ENCODE assay signal across 20 cellular contexts in genomic region chr9:106590759-106591505, GRCh38.
"Had no signal": no experiment of that assay in that cellular context is flagged by ENCODE, and none has a peak within 500 bp of the region (broad histone marks: within the 10 kb centered on the region; RNA-seq: fewer than 3 reads in every experiment).

No MANE protein-coding gene starts in this region.

- H3K27ac Mint-ChIP-seq: activated naive CD8-positive, alpha-beta T cell treated with anti-CD3 and anti-CD28 coated beads for 36 hours; endodermal cell; mesothelial cell of epicardium; naive thymus-derived CD8-positive, alpha-beta T cell; WTC11 had no signal

- H3K4me3 ChIP-seq: cardiac muscle cell, heart right ventricle, lower lobe of right lung, ovary, prostate gland, right atrium auricular region had no signal

- H3K36me3 Mint-ChIP-seq: activated naive CD8-positive, alpha-beta T cell treated with anti-CD3 and anti-CD28 coated beads for 36 hours; mesothelial cell of epicardium; naive thymus-derived CD8-positive, alpha-beta T cell; WTC11 had no signal

- H3K4me3 Mint-ChIP-seq: activated naive CD8-positive, alpha-beta T cell treated with anti-CD3 and anti-CD28 coated beads for 36 hours; endodermal cell; mesothelial cell of epicardium; naive thymus-derived CD8-positive, alpha-beta T cell; WTC11 had no signal

- H3K36me3 ChIP-seq: cardiac muscle cell, heart right ventricle, lower lobe of right lung, ovary, prostate gland, right atrium auricular region had no signal

- H3K4me1 ChIP-seq: lower lobe of right lung, prostate gland, right atrium auricular region had no signal

- H3K27me3 Mint-ChIP-seq: activated naive CD8-positive, alpha-beta T cell treated with anti-CD3 and anti-CD28 coated beads for 36 hours; naive thymus-derived CD8-positive, alpha-beta T cell had no signal

- H3K27ac ChIP-seq: cardiac muscle cell, heart right ventricle, lower lobe of right lung, ovary, prostate gland, right atrium auricular region had no signal

- H3K4me1 Mint-ChIP-seq: activated naive CD8-positive, alpha-beta T cell treated with anti-CD3 and anti-CD28 coated beads for 36 hours; naive thymus-derived CD8-positive, alpha-beta T cell had no signal

- H3K9me3 Mint-ChIP-seq: activated naive CD8-positive, alpha-beta T cell treated with anti-CD3 and anti-CD28 coated beads for 36 hours; endodermal cell; mesothelial cell of epicardium had no signal

- DNase-seq: activated CD4-positive, alpha-beta T cell treated with anti-CD3 and anti-CD28 coated beads, Interleukin-2, amount 50 U/mL, for 48 hours; activated naive CD4-positive, alpha-beta T cell treated with Interleukin-2 at 50 U/mL for 16 hours; activated naive CD8-positive, alpha-beta T cell treated with anti-CD3 and anti-CD28 coated beads for 36 hours; activated T-cell treated with anti-CD3 and anti-CD28 coated beads, Interleukin-2, amount 50 U/mL, for 48 hours; cortex of kidney; endodermal cell; foreskin fibroblast; heart right ventricle; kidney; lower lobe of right lung; naive thymus-derived CD8-positive, alpha-beta T cell; ovary; stimulated activated CD4-positive, alpha-beta T cell treated with anti-CD3 and anti-CD28 coated beads, Interleukin-4, amount 100 ng/mL, for 24 hours; stimulated activated naive CD8-positive, alpha-beta T cell treated with anti-CD3 and anti-CD28 coated beads, Interleukin-15, Interleukin-2, amounts not matched to agents 100 U/mL and 50 U/mL, for 24 hours; T-helper 9 cell had no signal

- H3K27me3 ChIP-seq: cardiac muscle cell, heart right ventricle, ovary, right atrium auricular region had no signal

- H3K9me3 ChIP-seq: heart right ventricle, lower lobe of right lung, ovary, prostate gland, right atrium auricular region had no signal
